Comparison of ENCODE assay signal across 13 cellular contexts in genomic region chr11:71433648-71434450, GRCh38.
A peak's percentile ranks its signal among the peaks of the same experiment; 100 is the strongest.
DNase-seq lines count a peak whose midpoint lies in the region; ATAC-seq and TF ChIP-seq lines count a peak whose summit lies in the region.
"Had no signal": no experiment of that assay in that cellular context is flagged by ENCODE, and none has a peak within 500 bp of the region (broad histone marks: within the 10 kb centered on the region; RNA-seq: fewer than 3 reads in every experiment).

No MANE protein-coding gene starts in this region.

- no peaks in the 10 kb centered on the region for H3K27me3 ChIP-seq in layer of hippocampus (ENCODE audit: control insufficient read depth, insufficient read depth, low read length)
- H3K27me3 ChIP-seq in subcutaneous abdominal adipose tissue (ENCODE audit: control insufficient read depth in 5 of 5, insufficient read depth in 4 of 5, low read length in 5 of 5) = no peaks in the 10 kb centered on the region
- H3K27me3 ChIP-seq: ascending aorta, MG63, tibial artery had no signal

- peaks cover 0 to 40% (median 30%) of the 10 kb centered on the region in 5 donors for H3K4me1 ChIP-seq in subcutaneous abdominal adipose tissue (ENCODE audit: control insufficient read depth in 5 of 5, insufficient read depth in 5 of 5, low read length in 5 of 5)
- H3K4me1 ChIP-seq: ascending aorta, tibial artery had no signal

- no peaks in the 10 kb centered on the region for H3K9me3 ChIP-seq in subcutaneous abdominal adipose tissue (ENCODE audit: control insufficient read depth in 5 of 5, low read length in 5 of 5)
- H3K9me3 ChIP-seq: ascending aorta, MG63, tibial artery had no signal

- H3K9ac ChIP-seq in subcutaneous abdominal adipose tissue (ENCODE audit: low read length in 5 of 5) = no peak overlapping the region

- DNase-seq in LNCaP clone FGC (ENCODE audit: low read depth) (peak; percentile 60), cardiac fibroblast (ENCODE audit: low read depth in 2 of 2) (peak; percentile 47 to 72), NCI-H510A treated with DMSO at 0.1 percent for 48 hours (lab: John Stamatoyannopoulos, UW) (no peak), NCI-H1092 treated with DMSO at 0.1 percent for 48 hours (lab: John Stamatoyannopoulos, UW) (no peak), GM10266 (ENCODE audit: extremely low spot score) (no peak)
- DNase-seq: CD8-positive, alpha-beta memory T cell; HFFc6; MG63 had no signal

- peaks cover 0 to 31% (median 27%) of the 10 kb centered on the region in 5 donors for H3K36me3 ChIP-seq in subcutaneous abdominal adipose tissue (ENCODE audit: control insufficient read depth in 5 of 5, insufficient read depth in 5 of 5, low read length in 5 of 5)
- H3K36me3 ChIP-seq: MG63 had no signal

- no peak for ATAC-seq in HG03457 (IDR thresholded peaks at IDR 0.05; ENCODE audit: unreplicated experiment)

- peak overlapping the region; percentile 97 for H3K27ac ChIP-seq in layer of hippocampus (ENCODE audit: low read depth, low read length)
- no peak overlapping the region for H3K27ac ChIP-seq in subcutaneous abdominal adipose tissue (ENCODE audit: low read depth, low read length)
- H3K27ac ChIP-seq: tibial artery had no signal

- TF ChIP-seq CTCF in LNCaP clone FGC (IDR thresholded peaks at IDR 0.05; ENCODE audit: control insufficient read depth, extremely low read depth, insufficient read depth) = no peak
- no peak for TF ChIP-seq CTCF in cardiac fibroblast (IDR thresholded peaks at IDR 0.05; ENCODE audit: low read depth, low read length)
- no peak for TF ChIP-seq CTCF in GM10266 (IDR thresholded peaks at IDR 0.05; ENCODE audit: control insufficient read depth, insufficient read depth, low read depth, missing control alignments)

- H3K4me3 ChIP-seq in LNCaP clone FGC (ENCODE audit: low read depth, low read length) (no peak overlapping the region), cardiac fibroblast (replicated peaks in 1 of 2; ENCODE audit: low read depth in 2 of 2, low read length in 2 of 2) (no peak overlapping the region), subcutaneous abdominal adipose tissue (ENCODE audit: low read depth in 1 of 5, low read length in 5 of 5) (peak overlapping the region in 3 of 5 donors; percentile 1 to 6 (median 6))
- H3K4me3 ChIP-seq: ascending aorta, MG63, tibial artery had no signal

Comparison
In these comparisons a context has a peak if more than half of its experiments do, and no peak if none do; other contexts are left out.
1. DNase-seq: peak in LNCaP clone FGC (single experiment) and cardiac fibroblast (2 of 2); none in NCI-H510A treated with DMSO at 0.1 percent for 48 hours (single experiment), NCI-H1092 treated with DMSO at 0.1 percent for 48 hours (single experiment) and GM10266 (single experiment).
2. H3K4me3 ChIP-seq: peak in subcutaneous abdominal adipose tissue (3 of 5); none in LNCaP clone FGC (single experiment) and cardiac fibroblast (0 of 2).